8 cellular contexts compared by ENCODE assay signal in genomic region chr16:12340151-12340733, GRCh38.
A peak's percentile ranks its signal among the peaks of the same experiment; 100 is the strongest.
DNase-seq lines count a peak whose midpoint lies in the region; ATAC-seq and TF ChIP-seq lines count a peak whose summit lies in the region.

No MANE protein-coding gene starts in this region.

- no peak overlapping the region for H3K27ac Mint-ChIP-seq in Calu3 (ENCODE audit: unreplicated experiment)

- no peaks in the 10 kb centered on the region for H3K36me3 Mint-ChIP-seq in Calu3 (ENCODE audit: insufficient read depth, unreplicated experiment)

- H3K4me3 ChIP-seq in fibroblast of pulmonary artery (replicated peaks; ENCODE audit: low read depth, low read length) = no peak overlapping the region

- H3K9me3 Mint-ChIP-seq in Calu3 (ENCODE audit: low read depth, unreplicated experiment) = no peaks in the 10 kb centered on the region

- BruUV-seq in Calu3 (replicated peaks; lab: Mats Ljungman, UMichigan) = no TSS peak

- CTCF ChIA-PET in Calu3 (lab: Charles Lee) = interaction anchor here (0.6 kb wide), 1 partner anchor 477 kb away, joined by 3 read pairs; no protein-coding TSS in a partner anchor

- no peak overlapping the region for H3K4me3 Mint-ChIP-seq in Calu3 (ENCODE audit: low read depth, unreplicated experiment)

- in situ Hi-C loops in SK-MEL-5 (cut with HindIII; ENCODE audit: low pct_unique_long_range_greater_than_20kb, low sequenced_read_pairs) = no loop called here

- DNase-seq in Calu3 (peak; percentile 68), HS-27A (ENCODE audit: low read depth) (peak; percentile 34), SK-MEL-5 (ENCODE audit: low read depth, low spot score) (peak; percentile 55), fibroblast of pulmonary artery (ENCODE audit: low read depth) (peak; percentile 37), NCI-H2227 (lab: John Stamatoyannopoulos, UW; ENCODE audit: unreplicated experiment) (no peak)
- DNase-seq in stimulated activated CD4-positive, alpha-beta T cell treated with anti-CD3 and anti-CD28 coated beads, Interleukin-4, amount 100 ng/mL, for 24 hours = peak; percentile 14

- ATAC-seq in HG03469 (IDR thresholded peaks at IDR 0.05; ENCODE audit: unreplicated experiment) = no peak
- ATAC-seq in HG02763 (IDR thresholded peaks at IDR 0.05; ENCODE audit: unreplicated experiment) = no peak

- H3K4me1 Mint-ChIP-seq in Calu3 (ENCODE audit: low read depth, unreplicated experiment) = peaks cover 24% of the 10 kb centered on the region

- TF ChIP-seq CTCF in Calu3 (IDR thresholded peaks at IDR 0.05; ENCODE audit: unreplicated experiment) (peak; percentile 68), fibroblast of pulmonary artery (IDR thresholded peaks at IDR 0.05; ENCODE audit: low read length, missing control alignments) (peak; percentile 36)

- intact Hi-C loops in Calu3 (cut with micrococcal nuclease; ENCODE audit: unreplicated experiment) = loop anchor here (5.0 kb wide), 1 partner anchor 477 kb away; no protein-coding TSS in a partner anchor

- no peaks in the 10 kb centered on the region for H3K27me3 Mint-ChIP-seq in Calu3 (ENCODE audit: unreplicated experiment)
